In the genomic region with DNA sequence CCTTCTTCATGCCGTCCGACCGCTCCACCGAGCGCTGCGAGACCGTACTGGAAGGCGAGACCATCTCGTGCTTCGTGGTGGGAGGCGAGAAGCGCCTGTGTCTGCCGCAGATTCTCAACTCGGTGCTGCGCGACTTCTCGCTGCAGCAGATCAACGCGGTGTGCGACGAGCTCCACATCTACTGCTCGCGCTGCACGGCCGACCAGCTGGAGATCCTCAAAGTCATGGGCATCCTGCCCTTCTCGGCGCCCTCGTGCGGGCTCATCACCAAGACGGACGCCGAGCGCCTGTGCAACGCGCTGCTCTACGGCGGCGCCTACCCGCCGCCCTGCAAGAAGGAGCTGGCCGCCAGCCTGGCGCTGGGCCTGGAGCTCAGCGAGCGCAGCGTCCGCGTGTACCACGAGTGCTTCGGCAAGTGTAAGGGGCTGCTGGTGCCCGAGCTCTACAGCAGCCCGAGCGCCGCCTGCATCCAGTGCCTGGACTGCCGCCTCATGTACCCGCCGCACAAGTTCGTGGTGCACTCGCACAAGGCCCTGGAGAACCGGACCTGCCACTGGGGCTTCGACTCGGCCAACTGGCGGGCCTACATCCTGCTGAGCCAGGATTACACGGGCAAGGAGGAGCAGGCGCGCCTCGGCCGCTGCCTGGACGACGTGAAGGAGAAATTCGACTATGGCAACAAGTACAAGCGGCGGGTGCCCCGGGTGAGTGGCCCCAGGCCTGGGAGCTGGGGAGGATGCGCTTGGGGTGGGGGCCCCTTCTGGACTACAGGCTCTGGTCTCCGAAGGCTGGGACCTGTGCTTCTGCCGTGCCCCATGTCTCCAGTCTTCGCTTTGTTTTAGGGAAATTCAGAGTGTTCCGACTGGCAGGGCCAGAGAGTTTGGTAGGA, we compare ENCODE assay signal across 8 cellular contexts. TPM values are rescaled to one million over a fixed set of nuclear protein-coding genes. Genes with fewer than 3 reads are reported as not detected.
DNase-seq lines count a peak whose midpoint lies in the region; ATAC-seq and TF ChIP-seq lines count a peak whose summit lies in the region.

No MANE protein-coding gene starts in this region.

- peak overlapping the region; percentile 85 for H3K4me3 ChIP-seq in H7 (ENCODE audit: insufficient read depth, low read depth, low read length)
- peak overlapping the region; percentile 61 for H3K4me3 ChIP-seq in OCI-LY7 (ENCODE audit: low read depth, low read length, poor library complexity, severe bottlenecking)
- peak overlapping the region; percentile 86 for H3K4me3 ChIP-seq in neuron (ENCODE audit: low read length)

- no peak for ATAC-seq in HG03460 (IDR thresholded peaks at IDR 0.05; ENCODE audit: unreplicated experiment)

- H4K20me1 ChIP-seq in OCI-LY7 (ENCODE audit: insufficient read depth, low read length) = no peaks in the 10 kb centered on the region

- CTCF ChIA-PET in OCI-LY7 (lab: Charles Lee; ENCODE audit: unreplicated experiment) = no interaction called here
- CTCF ChIA-PET in activated naive CD4-positive, alpha-beta T cell treated with anti-CD3 and anti-CD28 coated beads for 36 hours (lab: Charles Lee) = interaction anchor here (1.1 to 1.3 kb wide), 2 partner anchors 25 to 34 kb away, joined by 3 to 4 read pairs; partner anchors contain the start of gene FAAP20

- DNase-seq in AG08396 (ENCODE audit: low spot score) (peak; percentile 69), H7 (peak; percentile 82), OCI-LY7 (ENCODE audit: low spot score) (peak; percentile 67), germinal center (ENCODE audit: low spot score) (peak; percentile 49), foreskin melanocyte (no peak)
- peak; percentile 65 for DNase-seq in activated naive CD4-positive, alpha-beta T cell treated with anti-CD3 and anti-CD28 coated beads for 36 hours

- H3K4me2 ChIP-seq in OCI-LY7 (ENCODE audit: low read length) = peak overlapping the region; percentile 71

- BruUV-seq in OCI-LY7 (replicated peaks; lab: Mats Ljungman, UMichigan) = no TSS peak

- H3K4me1 ChIP-seq in OCI-LY7 (ENCODE audit: insufficient read depth, low read length, poor library complexity, severe bottlenecking) = peaks cover 35% of the 10 kb centered on the region
- peaks cover 38% of the 10 kb centered on the region for H3K4me1 ChIP-seq in neuron (ENCODE audit: insufficient read depth, low read length)

- peaks cover 15% of the 10 kb centered on the region for H3K4me1 Mint-ChIP-seq in activated naive CD4-positive, alpha-beta T cell treated with anti-CD3 and anti-CD28 coated beads for 36 hours (ENCODE audit: low read depth)

- H3K9me3 ChIP-seq in OCI-LY7 (ENCODE audit: low read length) = no peaks in the 10 kb centered on the region
- H3K9me3 ChIP-seq in neuron (ENCODE audit: low read length) = no peaks in the 10 kb centered on the region

- no peaks in the 10 kb centered on the region for H3K27me3 Mint-ChIP-seq in activated naive CD4-positive, alpha-beta T cell treated with anti-CD3 and anti-CD28 coated beads for 36 hours (ENCODE audit: low read depth)

- peak overlapping the region; percentile 98 for H3K4me3 Mint-ChIP-seq in activated naive CD4-positive, alpha-beta T cell treated with anti-CD3 and anti-CD28 coated beads for 36 hours

- H3K27ac ChIP-seq in OCI-LY7 (ENCODE audit: low read depth, low read length, poor library complexity, severe bottlenecking) = no peak overlapping the region

- peak; percentile 32 for TF ChIP-seq CTCF in OCI-LY7 (conservative IDR thresholded peaks at IDR 0.05; ENCODE audit: low read length)

- H3K27me3 ChIP-seq in H7 (ENCODE audit: control insufficient read depth, insufficient read depth, low read length) (peaks cover 1% of the 10 kb centered on the region; the same call in 1 of the 2 replicates), neuron (ENCODE audit: insufficient read depth, low read length) (no peaks in the 10 kb centered on the region)

- H3K36me3 Mint-ChIP-seq in activated naive CD4-positive, alpha-beta T cell treated with anti-CD3 and anti-CD28 coated beads for 36 hours (ENCODE audit: low read depth) = peaks cover 20% of the 10 kb centered on the region

- POLR2A ChIA-PET in OCI-LY7 (lab: Charles Lee) = no interaction called here

- H3K9me2 ChIP-seq in OCI-LY7 (ENCODE audit: insufficient read depth, low read length) = no peaks in the 10 kb centered on the region

- peak overlapping the region; percentile 84 for H3K27ac Mint-ChIP-seq in activated naive CD4-positive, alpha-beta T cell treated with anti-CD3 and anti-CD28 coated beads for 36 hours

- H3K9me3 Mint-ChIP-seq in activated naive CD4-positive, alpha-beta T cell treated with anti-CD3 and anti-CD28 coated beads for 36 hours = no peaks in the 10 kb centered on the region

- intact Hi-C loops in OCI-LY7 (cut with micrococcal nuclease; ENCODE audit: unreplicated experiment) = no loop called here
- intact Hi-C loops in activated naive CD4-positive, alpha-beta T cell treated with anti-CD3 and anti-CD28 coated beads for 36 hours (cut with micrococcal nuclease) = no loop called here

- H2AFZ ChIP-seq in OCI-LY7 (ENCODE audit: low read length) (no peak overlapping the region), neuron (ENCODE audit: low read depth, low read length) (no peak overlapping the region)

- H3K36me3 ChIP-seq in H7 (replicated peaks; ENCODE audit: control insufficient read depth, insufficient read depth, low read length) = no peaks in the 10 kb centered on the region; the same call in 1 of the 2 replicates
- H3K36me3 ChIP-seq in OCI-LY7 (ENCODE audit: insufficient read depth, low read length) = no peaks in the 10 kb centered on the region
- no peaks in the 10 kb centered on the region for H3K36me3 ChIP-seq in neuron (ENCODE audit: insufficient read depth, low read length)

- no peaks in the 10 kb centered on the region for H3K79me2 ChIP-seq in OCI-LY7 (ENCODE audit: insufficient read depth, low read depth, low read length)

RNA-seq across cellular contexts. Expression of gene SKI, which starts 1.2 kb away (rescaled TPM):
- 29.2 and 29.9 TPM in 2 replicates for total RNA-seq in H7 (2014; rRNA removed; shearing (Covaris generic))
- total RNA-seq in OCI-LY7 (2014; rRNA removed; shearing (Covaris generic)) = 3.4 and 4.7 TPM in 2 replicates
- total RNA-seq in OCI-LY7 (2022) = 10.0 and 11.7 TPM in 2 replicates
- 10 to 100 TPM; 25.5 to 26.3 TPM for total RNA-seq in activated naive CD4-positive, alpha-beta T cell treated with anti-CD3 and anti-CD28 coated beads for 36 hours

RNA-seq across cellular contexts. Expression of gene FAAP20, which starts 34.7 kb away (rescaled TPM):
- 60.5 and 69.9 TPM in 2 replicates for total RNA-seq in H7 (2014; rRNA removed; shearing (Covaris generic))
- 25.7 and 47.4 TPM in 2 replicates for total RNA-seq in OCI-LY7 (2014; rRNA removed; shearing (Covaris generic))
- total RNA-seq in OCI-LY7 (2022) = 55.4 and 55.7 TPM in 2 replicates
- 10 to 100 TPM; 48.2 to 54.4 TPM for total RNA-seq in activated naive CD4-positive, alpha-beta T cell treated with anti-CD3 and anti-CD28 coated beads for 36 hours
